ENCODE assay signal across 1 cellular context in the genomic region with DNA sequence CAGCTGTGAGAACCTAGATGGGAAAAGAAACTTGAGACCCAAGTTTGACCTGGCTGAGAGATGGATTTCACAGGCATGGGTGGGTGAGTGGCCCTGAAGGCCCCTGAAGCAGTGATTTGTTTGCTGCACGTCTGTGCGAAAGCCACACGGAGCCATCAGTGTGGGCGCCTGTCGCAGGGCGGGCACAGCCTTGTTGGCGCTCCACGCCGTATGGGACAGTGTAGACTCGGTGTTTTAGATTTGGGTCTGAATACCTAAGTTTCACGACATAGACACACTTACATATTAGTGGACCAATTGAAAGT.
TF ChIP-seq lines count a peak whose summit lies in the region.

No MANE protein-coding gene starts in this region.

TF ChIP-seq in HCT116, 20 proteins besides CTCF, POLR2A, EP300 and RAD21:
- TF ChIP-seq TCF7L2 (IDR thresholded peaks at IDR 0.05; ENCODE audit: borderline replicate concordance, extremely low read depth, insufficient read depth, insufficient read length) = no peak
- no peak for TF ChIP-seq EGR1 (IDR thresholded peaks at IDR 0.05; ENCODE audit: low read depth)
- TF ChIP-seq FOSL1 (IDR thresholded peaks at IDR 0.05; ENCODE audit: low read depth) = no peak
- TF ChIP-seq EZH2 (IDR thresholded peaks at IDR 0.05) = no peak
- no peak for TF ChIP-seq JUND (IDR thresholded peaks at IDR 0.05)
TF ChIP-seq in HCT116: peak in this region for 0.
